ENCODE assay signal across 8 cellular contexts in the genomic region with DNA sequence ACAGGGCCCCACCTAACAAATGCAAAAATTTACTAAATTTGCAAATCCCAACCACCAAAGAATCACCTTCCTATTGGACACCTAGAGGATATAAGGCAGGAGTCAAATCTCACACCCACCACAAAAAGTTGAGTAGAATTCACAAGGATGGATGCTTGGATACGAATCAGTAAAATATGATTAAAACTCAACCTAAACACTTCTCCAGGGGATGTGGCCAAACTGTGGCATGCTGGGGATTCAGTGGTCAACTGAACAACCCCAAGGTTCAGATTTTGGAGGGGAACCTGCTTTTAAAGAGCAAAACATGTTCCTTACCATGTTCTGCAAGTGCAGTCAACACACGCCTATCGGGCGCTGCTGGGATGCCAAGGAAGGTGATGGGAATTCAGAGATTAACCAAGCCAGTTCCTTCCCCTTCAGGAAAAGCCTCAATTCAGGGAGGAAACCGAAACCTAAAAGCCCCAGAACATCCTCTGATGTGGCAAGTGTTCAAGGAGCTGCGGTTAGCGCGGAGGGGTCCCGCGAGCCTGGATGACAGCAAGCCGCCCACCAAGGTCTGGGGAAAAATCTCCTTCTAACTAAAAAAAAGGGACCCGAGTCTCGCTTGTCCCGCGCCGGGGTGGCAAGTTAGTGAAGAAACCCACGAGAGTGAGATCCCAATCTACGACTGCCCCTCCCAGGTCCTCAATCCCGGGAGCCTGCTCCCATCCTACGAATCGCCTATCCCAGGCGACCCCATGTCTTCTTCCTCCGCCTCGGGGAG. TPM values are rescaled to one million over a fixed set of nuclear protein-coding genes. Genes with fewer than 3 reads are reported as not detected.
DNase-seq lines count a peak whose midpoint lies in the region; ATAC-seq, FAIRE-seq and TF ChIP-seq lines count a peak whose summit lies in the region.

No MANE protein-coding gene starts in this region.

- peaks cover 2% of the 10 kb centered on the region for H3K36me3 Mint-ChIP-seq in chondrocyte (ENCODE audit: low read depth)

- H3K9ac ChIP-seq in HepG2 (ENCODE audit: insufficient read depth, low read depth, low read length) (peak overlapping the region; percentile 77), stomach smooth muscle (ENCODE audit: low read length in 2 of 2) (peak overlapping the region; percentile 76 to 81)

- DNase-seq in HCEC 1CT (peak; percentile 25), chondrocyte (ENCODE audit: low spot score) (no peak), HepG2 (ENCODE audit: low spot score) (no peak)

- no peaks in the 10 kb centered on the region for H3K9me3 Mint-ChIP-seq in chondrocyte (ENCODE audit: low read depth)

- no peak for TF ChIP-seq RAD21 in HepG2 (CRISPR knock-in tag; IDR thresholded peaks at IDR 0.05)

- H3K27me3 ChIP-seq in DOHH2 (ENCODE audit: control insufficient read depth, low read length), result no peaks in the 10 kb centered on the region
- no peaks in the 10 kb centered on the region; a peak in 1 of 5 replicates for H3K27me3 ChIP-seq in HepG2 (ENCODE audit: control insufficient read depth in 1 of 2, insufficient read depth in 2 of 2, low read length in 2 of 2)
- no peaks in the 10 kb centered on the region for H3K27me3 ChIP-seq in stomach smooth muscle (ENCODE audit: control insufficient read depth in 1 of 2, insufficient read depth in 2 of 2, low read length in 2 of 2)

- H3K79me2 ChIP-seq in DOHH2 (ENCODE audit: control insufficient read depth, low read length) (peaks cover 35% of the 10 kb centered on the region), HepG2 (ENCODE audit: insufficient read depth, low read length) (peaks cover 14% of the 10 kb centered on the region)

- H3K4me1 ChIP-seq in DOHH2 (ENCODE audit: control insufficient read depth, low read length) (peaks cover 27% of the 10 kb centered on the region), HepG2 (ENCODE audit: insufficient read depth, low read length) (peaks cover 64% of the 10 kb centered on the region), stomach smooth muscle (ENCODE audit: control insufficient read depth, insufficient read depth, low read length) (peaks cover 20% of the 10 kb centered on the region)

- H3K4me1 Mint-ChIP-seq in chondrocyte (ENCODE audit: low read depth), result peaks cover 14% of the 10 kb centered on the region

- H3K4me2 ChIP-seq in DOHH2 (ENCODE audit: low read length) (peak overlapping the region; percentile 71), HepG2 (ENCODE audit: low read depth, low read length) (peak overlapping the region; percentile 86)

- intact Hi-C loops in HepG2 (cut with micrococcal nuclease; ENCODE audit: unreplicated experiment), result loop anchor here (10.0 kb wide), 1 partner anchor 144 kb away; a partner anchor contains a TSS

- H3K9me3 ChIP-seq in DOHH2 (ENCODE audit: control insufficient read depth, insufficient read depth, low read length) (no peaks in the 10 kb centered on the region), HepG2 (ENCODE audit: low read length) (no peaks in the 10 kb centered on the region), stomach smooth muscle (ENCODE audit: control insufficient read depth in 2 of 2, low read length in 2 of 2) (no peaks in the 10 kb centered on the region)

- POLR2A ChIA-PET in HepG2 (lab: Yijun Ruan, JAX), result no interaction called here

- no TSS peak for BruUV-seq in HepG2 (replicated peaks; lab: Mats Ljungman, UMichigan)

- no peak for FAIRE-seq in HepG2 (lab: Jason Lieb, UNC)

- ATAC-seq in SK-N-SH treated with all-trans-retinoic acid at 6 μM for 48 hours (peak; percentile 50), HepG2 (peak; percentile 8; the same call in 2 of the 3 replicates), HG03025 (IDR thresholded peaks at IDR 0.05; ENCODE audit: low FRiP score, unreplicated experiment) (no peak), HG02870 (IDR thresholded peaks at IDR 0.05; ENCODE audit: unreplicated experiment) (no peak)

- H3K27me3 Mint-ChIP-seq in chondrocyte (ENCODE audit: low read depth), result no peaks in the 10 kb centered on the region

- CTCF ChIA-PET in HepG2 (lab: Yijun Ruan, JAX; ENCODE audit: low intra/inter-chr PET ratio, low total read pairs), result no interaction called here

- H3K36me3 ChIP-seq in DOHH2 (ENCODE audit: control insufficient read depth, low read length), result peaks cover 18% of the 10 kb centered on the region
- peaks cover 0 to 2% of the 10 kb centered on the region in 2 experiments; a peak in 1 of 5 replicates for H3K36me3 ChIP-seq in HepG2 (replicated peaks in 1 of 2; ENCODE audit: control insufficient read depth in 1 of 2, insufficient read depth in 2 of 2, low read length in 2 of 2)
- H3K36me3 ChIP-seq in stomach smooth muscle (ENCODE audit: control insufficient read depth in 2 of 2, insufficient read depth in 2 of 2, low read length in 2 of 2), result no peaks in the 10 kb centered on the region

- TF ChIP-seq POLR2A in HepG2 (IDR thresholded peaks at IDR 0.05; ENCODE audit: insufficient read depth in 1 of 2, low read depth in 2 of 2, low read length in 2 of 2), result no peak

- H3K4me3 Mint-ChIP-seq in chondrocyte (ENCODE audit: unreplicated experiment), result peak overlapping the region; percentile 95

- H3K27ac Mint-ChIP-seq in chondrocyte (ENCODE audit: unreplicated experiment), result peak overlapping the region; percentile 12

- no peaks in the 10 kb centered on the region for H4K20me1 ChIP-seq in DOHH2 (ENCODE audit: control insufficient read depth, insufficient read depth, low read depth, low read length)
- H4K20me1 ChIP-seq in HepG2 (ENCODE audit: insufficient read depth, low read length), result no peaks in the 10 kb centered on the region

- H3K27ac ChIP-seq in DOHH2 (ENCODE audit: low read depth, low read length) (peak overlapping the region; percentile 64), HepG2 (ENCODE audit: extremely low read length, insufficient read depth, low read length) (peak overlapping the region; percentile 76), stomach smooth muscle (ENCODE audit: low read length) (peak overlapping the region; percentile 80)

- TF ChIP-seq EP300 in HepG2 (IDR thresholded peaks at IDR 0.05; ENCODE audit: low read depth in 2 of 2, low read length in 2 of 2), result no peak
- TF ChIP-seq EP300 in HepG2 (CRISPR knock-in tag; IDR thresholded peaks at IDR 0.05; ENCODE audit: borderline replicate concordance), result no peak

- peak overlapping the region; percentile 29 for H2AFZ ChIP-seq in HepG2 (ENCODE audit: low read length)

- H3K9me2 ChIP-seq in DOHH2 (replicated peaks; ENCODE audit: control insufficient read depth, low read length), result no peaks in the 10 kb centered on the region

- in situ Hi-C loops in HepG2 (cut with HindIII; ENCODE audit: extremely low pct_ligation_motif_present, low pct_unique_long_range_greater_than_20kb), result no loop called here

- WGBS in HepG2 (ENCODE audit: low lambda C conversion rate), result under 1% methylated on average over 24 of the region's 24 CpGs

- TF ChIP-seq CTCF in DOHH2 (IDR thresholded peaks at IDR 0.05; ENCODE audit: low read depth, low read length, poor library complexity, severe bottlenecking) (no peak), chondrocyte (IDR thresholded peaks at IDR 0.05) (no peak), HepG2 (CRISPR knock-in tag; IDR thresholded peaks at IDR 0.05) (no peak)

- H3K4me3 ChIP-seq in DOHH2 (ENCODE audit: low read length) (peak overlapping the region; percentile 95), HepG2 (replicated peaks in 1 of 3; ENCODE audit: insufficient read depth in 1 of 3, low read depth in 2 of 3, low read length in 3 of 3) (peak overlapping the region; percentile 86 to 98 (median 88)), stomach smooth muscle (ENCODE audit: low read length in 2 of 2) (peak overlapping the region; percentile 95 to 97)

- 0 out of 2 replicates have a peak, but pooled peaks cover 3% of the 10 kb centered on the region for H3F3A ChIP-seq in DOHH2 (ENCODE audit: control insufficient read depth, insufficient read depth)

TF ChIP-seq in SK-N-SH treated with all-trans-retinoic acid at 6 μM for 48 hours, 23 proteins besides CTCF, POLR2A, EP300 and RAD21 (continues in another document):
- TF ChIP-seq PPARA (CRISPR knock-in tag; IDR thresholded peaks at IDR 0.05; ENCODE audit: borderline replicate concordance) (no peak), TCF4 (CRISPR knock-in tag; IDR thresholded peaks at IDR 0.05; ENCODE audit: borderline replicate concordance) (no peak), TOX (CRISPR knock-in tag; IDR thresholded peaks at IDR 0.05; ENCODE audit: borderline replicate concordance) (no peak), OSR1 (CRISPR knock-in tag; IDR thresholded peaks at IDR 0.05) (no peak), ZNF8 (CRISPR knock-in tag; IDR thresholded peaks at IDR 0.05) (no peak)

RNA-seq across cellular contexts. Expression of a gene that starts 0.9 kb away (rescaled TPM):
- total RNA-seq in chondrocyte, result 15.5 to 21.8 TPM (median 17.3 TPM) in 3 replicates
- 43.5 and 57.7 TPM in 2 replicates for total RNA-seq in HepG2 (2016; rRNA removed; fragmentation: Illumina TruSeq; extraction: Trizol)
- 5.2 and 6.2 TPM in 2 replicates for total RNA-seq in HepG2 (2016; cell fraction: cytosol; rRNA removed; fragmentation: Illumina TruSeq; extraction: Trizol; ENCODE audit: low read depth)
- total RNA-seq in HepG2 (2016; cell fraction: insoluble cytoplasmic fraction; rRNA removed; fragmentation: Illumina TruSeq; extraction: Trizol), result 41.4 and 56.8 TPM in 2 replicates
- total RNA-seq in HepG2 (2016; cell fraction: membrane; rRNA removed; fragmentation: Illumina TruSeq; extraction: Trizol), result 13.7 and 15.1 TPM in 2 replicates
- total RNA-seq in HepG2 (2016; cell fraction: nucleus; rRNA removed; fragmentation: Illumina TruSeq; extraction: Trizol), result 37.8 and 40.5 TPM in 2 replicates
- polyA plus RNA-seq in HepG2 (2011; rRNA removed), result 13.2 and 16.9 TPM in 2 replicates
- 7.9 and 11.7 TPM in 2 replicates for polyA plus RNA-seq in HepG2 (2011; cell fraction: cytosol; rRNA removed)
- polyA plus RNA-seq in HepG2 (2011; cell fraction: nucleus; rRNA removed), result 7.0 and 9.0 TPM in 2 replicates
- polyA plus RNA-seq in HepG2 (2012), result 15.7 and 17.1 TPM in 2 replicates
- polyA plus RNA-seq in HepG2 (2016; cell fraction: cytosol; fragmentation: Illumina TruSeq; extraction: Trizol; ENCODE audit: low read depth), result 3.2 and 3.7 TPM in 2 replicates
- 44.6 and 50.6 TPM in 2 replicates for polyA plus RNA-seq in HepG2 (2016; cell fraction: insoluble cytoplasmic fraction; fragmentation: Illumina TruSeq; extraction: Trizol; ENCODE audit: low read depth)
- 9.0 and 11.0 TPM in 2 replicates for polyA plus RNA-seq in HepG2 (2016; cell fraction: membrane; fragmentation: Illumina TruSeq; extraction: Trizol; ENCODE audit: low read depth)
- polyA plus RNA-seq in HepG2 (2016; cell fraction: nucleus; fragmentation: Illumina TruSeq; extraction: Trizol; ENCODE audit: insufficient read depth, low read depth), result 34.9 and 36.6 TPM in 2 replicates
- polyA minus RNA-seq in HepG2 (2011; rRNA and poly(A)+ RNA removed; ENCODE audit: low replicate concordance), result 27.0 and 42.7 TPM in 2 replicates
- polyA minus RNA-seq in HepG2 (2011; cell fraction: cytosol; rRNA and poly(A)+ RNA removed), result 17.3 and 22.0 TPM in 2 replicates
- polyA minus RNA-seq in HepG2 (2011; cell fraction: nucleus; rRNA and poly(A)+ RNA removed), result 42.0 and 50.0 TPM in 2 replicates

Comparison
In these comparisons a context has a peak if more than half of its experiments do, and no peak if none do; other contexts are left out.
1. ATAC-seq: peak in SK-N-SH treated with all-trans-retinoic acid at 6 μM for 48 hours (single experiment) and HepG2 (single experiment); none in HG03025 (single experiment) and HG02870 (single experiment).
2. Peak in every context shown above with its lines, with median percentiles within 50 percentile points of each other: H3K27ac ChIP-seq and H3K4me3 ChIP-seq.